In genomic region chr10:14954001-14954770, GRCh38 we compare ENCODE assay signal across 1 cellular context.
TF ChIP-seq lines count a peak whose summit lies in the region.

Gene DCLRE1C (minus strand): TSS chr10:14954096. CDS start chr10:14954010, 86 bp downstream.

TF ChIP-seq in K562, 482 proteins besides CTCF, POLR2A, EP300 and RAD21 (continued from another document and continues in another):
- TF ChIP-seq CEBPZ (IDR thresholded peaks at IDR 0.05; ENCODE audit: borderline replicate concordance, low read depth, low read length) (no peak), ZNF395 (CRISPR knock-in tag; IDR thresholded peaks at IDR 0.05) (no peak), PHF8 (IDR thresholded peaks at IDR 0.05; ENCODE audit: borderline replicate concordance, low read length) (peak; percentile 99), TRIM28 (IDR thresholded peaks at IDR 0.05) (0 out of 2 replicates have a peak, but pooled peaks have one; percentile 31), SAFB2 (IDR thresholded peaks at IDR 0.05; ENCODE audit: borderline replicate concordance, low read depth, low read length, severe bottlenecking) (no peak), CHD1 (IDR thresholded peaks at IDR 0.05; ENCODE audit: low read length) (no peak), THRB (CRISPR knock-in tag; conservative IDR thresholded peaks at IDR 0.05) (no peak), ZNF224 (CRISPR knock-in tag; IDR thresholded peaks at IDR 0.05) (no peak), JUN (IDR thresholded peaks at IDR 0.05; ENCODE audit: borderline replicate concordance, low read depth, low read length) (no peak), JUN (CRISPR knock-in tag; IDR thresholded peaks at IDR 0.05; ENCODE audit: borderline replicate concordance) (no peak), PYGO2 (tag; IDR thresholded peaks at IDR 0.05) (no peak), FOXJ2 (tag; IDR thresholded peaks at IDR 0.05) (no peak), DEAF1 (CRISPR knock-in tag; IDR thresholded peaks at IDR 0.05) (no peak), BRCA1 (IDR thresholded peaks at IDR 0.05) (no peak), BRCA1 (CRISPR knock-in tag; IDR thresholded peaks at IDR 0.05) (no peak), ZNF699 (CRISPR knock-in tag; IDR thresholded peaks at IDR 0.05; ENCODE audit: insufficient replicate concordance) (no peak), SAFB (IDR thresholded peaks at IDR 0.05; ENCODE audit: borderline replicate concordance, low read depth, low read length) (no peak), FIP1L1 (IDR thresholded peaks at IDR 0.05; ENCODE audit: low read depth, low read length, poor library complexity, severe bottlenecking) (peak; percentile 67), FOXJ3 (CRISPR knock-in tag; IDR thresholded peaks at IDR 0.05) (no peak), SRSF7 (optimal IDR thresholded peaks at IDR 0.05; ENCODE audit: low read depth, low read length) (no peak), CSDE1 (IDR thresholded peaks at IDR 0.05) (no peak), LEF1 (IDR thresholded peaks at IDR 0.05) (peak; percentile 29; the same call in 1 of the 2 replicates), STAT5B (CRISPR knock-in tag; IDR thresholded peaks at IDR 0.05) (no peak), SMARCA4 (IDR thresholded peaks at IDR 0.05) (no peak), CHD2 (IDR thresholded peaks at IDR 0.05; ENCODE audit: low read depth, low read length) (0 out of 2 replicates have a peak, but pooled peaks have one; percentile 56), DMBX1 (CRISPR knock-in tag; IDR thresholded peaks at IDR 0.05; ENCODE audit: borderline replicate concordance) (no peak), ZNF76 (CRISPR knock-in tag; IDR thresholded peaks at IDR 0.05; ENCODE audit: borderline replicate concordance) (no peak), HINFP (tag; conservative IDR thresholded peaks at IDR 0.05; ENCODE audit: low read depth) (no peak), OTX1 (CRISPR knock-in tag; IDR thresholded peaks at IDR 0.05) (no peak), CBFB (CRISPR knock-in tag; IDR thresholded peaks at IDR 0.05) (peak; percentile 16; the same call in 1 of the 2 replicates), ZBED1 (IDR thresholded peaks at IDR 0.05) (no peak), CBX5 (IDR thresholded peaks at IDR 0.05; ENCODE audit: borderline replicate concordance, low read depth) (0 out of 2 replicates have a peak, but pooled peaks have one; percentile 18), TSHZ1 (CRISPR knock-in tag; IDR thresholded peaks at IDR 0.05) (no peak), SRF (CRISPR knock-in tag; IDR thresholded peaks at IDR 0.05) (0 out of 4 replicates have a peak, but pooled peaks of 1 of the 2 experiments have one; percentile 23), PTBP1 (IDR thresholded peaks at IDR 0.05; ENCODE audit: low read depth, low read length) (no peak), BCL6 (CRISPR knock-in tag; IDR thresholded peaks at IDR 0.05) (no peak), FOXK1 (CRISPR knock-in tag; IDR thresholded peaks at IDR 0.05; ENCODE audit: borderline replicate concordance) (no peak), MAFF (IDR thresholded peaks at IDR 0.05; ENCODE audit: low read length) (no peak), SMAD1 (IDR thresholded peaks at IDR 0.05; ENCODE audit: low read depth, low read length, partially characterized antibody) (peak; percentile 37), MTA3 (IDR thresholded peaks at IDR 0.05; ENCODE audit: borderline replicate concordance) (peak; percentile 86; the same call in 1 of the 2 replicates)
- TF ChIP-seq, protein P1, sequence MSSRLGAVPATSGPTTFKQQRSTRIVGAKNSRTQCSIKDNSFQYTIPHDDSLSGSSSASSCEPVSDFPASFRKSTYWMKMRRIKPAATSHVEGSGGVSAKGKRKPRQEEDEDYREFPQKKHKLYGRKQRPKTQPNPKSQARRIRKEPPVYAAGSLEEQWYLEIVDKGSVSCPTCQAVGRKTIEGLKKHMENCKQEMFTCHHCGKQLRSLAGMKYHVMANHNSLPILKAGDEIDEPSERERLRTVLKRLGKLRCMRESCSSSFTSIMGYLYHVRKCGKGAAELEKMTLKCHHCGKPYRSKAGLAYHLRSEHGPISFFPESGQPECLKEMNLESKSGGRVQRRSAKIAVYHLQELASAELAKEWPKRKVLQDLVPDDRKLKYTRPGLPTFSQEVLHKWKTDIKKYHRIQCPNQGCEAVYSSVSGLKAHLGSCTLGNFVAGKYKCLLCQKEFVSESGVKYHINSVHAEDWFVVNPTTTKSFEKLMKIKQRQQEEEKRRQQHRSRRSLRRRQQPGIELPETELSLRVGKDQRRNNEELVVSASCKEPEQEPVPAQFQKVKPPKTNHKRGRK (tag; IDR thresholded peaks at IDR 0.05), result no peak
- TF ChIP-seq, protein P2, sequence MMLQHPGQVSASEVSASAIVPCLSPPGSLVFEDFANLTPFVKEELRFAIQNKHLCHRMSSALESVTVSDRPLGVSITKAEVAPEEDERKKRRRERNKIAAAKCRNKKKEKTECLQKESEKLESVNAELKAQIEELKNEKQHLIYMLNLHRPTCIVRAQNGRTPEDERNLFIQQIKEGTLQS (IDR thresholded peaks at IDR 0.05), result no peak
- TF ChIP-seq, protein P2 (CRISPR knock-in tag; conservative IDR thresholded peaks at IDR 0.05), result peak; percentile 88
- TF ChIP-seq, protein P3, sequence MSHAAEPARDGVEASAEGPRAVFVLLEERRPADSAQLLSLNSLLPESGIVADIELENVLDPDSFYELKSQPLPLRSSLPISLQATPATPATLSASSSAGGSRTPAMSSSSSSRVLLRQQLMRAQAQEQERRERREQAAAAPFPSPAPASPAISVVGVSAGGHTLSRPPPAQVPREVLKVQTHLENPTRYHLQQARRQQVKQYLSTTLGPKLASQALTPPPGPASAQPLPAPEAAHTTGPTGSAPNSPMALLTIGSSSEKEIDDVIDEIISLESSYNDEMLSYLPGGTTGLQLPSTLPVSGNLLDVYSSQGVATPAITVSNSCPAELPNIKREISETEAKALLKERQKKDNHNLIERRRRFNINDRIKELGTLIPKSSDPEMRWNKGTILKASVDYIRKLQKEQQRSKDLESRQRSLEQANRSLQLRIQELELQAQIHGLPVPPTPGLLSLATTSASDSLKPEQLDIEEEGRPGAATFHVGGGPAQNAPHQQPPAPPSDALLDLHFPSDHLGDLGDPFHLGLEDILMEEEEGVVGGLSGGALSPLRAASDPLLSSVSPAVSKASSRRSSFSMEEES (CRISPR knock-in tag; IDR thresholded peaks at IDR 0.05), result no peak
- TF ChIP-seq, protein P4, sequence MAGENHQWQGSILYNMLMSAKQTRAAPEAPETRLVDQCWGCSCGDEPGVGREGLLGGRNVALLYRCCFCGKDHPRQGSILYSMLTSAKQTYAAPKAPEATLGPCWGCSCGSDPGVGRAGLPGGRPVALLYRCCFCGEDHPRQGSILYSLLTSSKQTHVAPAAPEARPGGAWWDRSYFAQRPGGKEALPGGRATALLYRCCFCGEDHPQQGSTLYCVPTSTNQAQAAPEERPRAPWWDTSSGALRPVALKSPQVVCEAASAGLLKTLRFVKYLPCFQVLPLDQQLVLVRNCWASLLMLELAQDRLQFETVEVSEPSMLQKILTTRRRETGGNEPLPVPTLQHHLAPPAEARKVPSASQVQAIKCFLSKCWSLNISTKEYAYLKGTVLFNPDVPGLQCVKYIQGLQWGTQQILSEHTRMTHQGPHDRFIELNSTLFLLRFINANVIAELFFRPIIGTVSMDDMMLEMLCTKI (IDR thresholded peaks at IDR 0.05; ENCODE audit: partially characterized antibody), result no peak
